In the genomic region with DNA sequence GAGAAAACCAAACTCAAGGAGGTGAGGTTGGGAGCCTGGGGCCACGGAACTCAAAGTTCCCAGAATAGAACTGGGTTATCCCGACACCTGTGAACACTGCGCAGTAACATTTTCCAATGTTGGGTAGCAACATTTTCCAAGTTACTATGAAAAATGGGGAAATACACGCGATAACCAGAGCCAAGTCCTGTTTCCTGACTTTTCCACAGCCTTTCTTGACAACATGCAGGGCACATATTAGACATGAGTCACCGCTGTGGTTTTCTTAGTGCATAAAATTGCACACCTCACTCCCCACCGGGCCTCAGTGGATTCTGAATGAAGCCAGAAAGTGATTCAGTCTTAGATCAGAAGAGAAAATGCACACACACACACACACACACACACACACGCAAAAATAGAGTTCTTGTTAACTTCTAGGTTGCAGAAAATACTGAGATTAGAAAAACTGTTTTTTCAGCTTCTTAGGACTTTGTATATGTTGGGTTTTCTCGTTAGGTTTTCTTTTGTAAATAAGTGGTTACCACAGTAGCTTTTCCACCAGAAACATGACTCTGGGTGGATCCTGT, we compare ENCODE assay signal across 8 cellular contexts.
DNase-seq lines count a peak whose midpoint lies in the region; ATAC-seq and TF ChIP-seq lines count a peak whose summit lies in the region.

No MANE protein-coding gene starts in this region.

- no peaks in the 10 kb centered on the region for H3K36me3 Mint-ChIP-seq in activated CD8-positive, alpha-beta memory T cell treated with anti-CD3 and anti-CD28 coated beads, Interleukin-2, amount 10 ng/mL, durations not matched to agents 7 days and 5 days

- no peak for TF ChIP-seq CTCF in fibroblast of mammary gland (conservative IDR thresholded peaks at IDR 0.05; ENCODE audit: control insufficient read depth, insufficient read depth, low read depth, low read length)

- peak; percentile 81 for ATAC-seq in activated CD8-positive, alpha-beta memory T cell treated with anti-CD3 and anti-CD28 coated beads, Interleukin-2, amount 10 ng/mL, durations not matched to agents 7 days and 5 days

- H3K4me3 Mint-ChIP-seq in activated CD8-positive, alpha-beta memory T cell treated with anti-CD3 and anti-CD28 coated beads, Interleukin-2, amount 10 ng/mL, durations not matched to agents 7 days and 5 days: no peak overlapping the region

- no peak overlapping the region for H3K27ac Mint-ChIP-seq in activated CD8-positive, alpha-beta memory T cell treated with anti-CD3 and anti-CD28 coated beads, Interleukin-2, amount 10 ng/mL, durations not matched to agents 7 days and 5 days

- H3K4me1 Mint-ChIP-seq in activated CD8-positive, alpha-beta memory T cell treated with anti-CD3 and anti-CD28 coated beads, Interleukin-2, amount 10 ng/mL, durations not matched to agents 7 days and 5 days: peaks cover 10% of the 10 kb centered on the region

- H3K9me3 Mint-ChIP-seq in activated CD8-positive, alpha-beta memory T cell treated with anti-CD3 and anti-CD28 coated beads, Interleukin-2, amount 10 ng/mL, durations not matched to agents 7 days and 5 days (ENCODE audit: low read depth): no peaks in the 10 kb centered on the region

- CTCF ChIA-PET in activated CD8-positive, alpha-beta memory T cell treated with anti-CD3 and anti-CD28 coated beads, Interleukin-2, amount 10 ng/mL, durations not matched to agents 7 days and 5 days (lab: Charles Lee): interaction anchor here (1.9 kb wide), 1 partner anchor 237 kb away, joined by 4 read pairs; no protein-coding TSS in a partner anchor

- DNase-seq in HS-5 (ENCODE audit: low read depth) (peak; percentile 56), fibroblast of mammary gland (ENCODE audit: low read depth) (peak; percentile 99), NCI-H446 (lab: John Stamatoyannopoulos, UW) (no peak), NCI-H69 (lab: John Stamatoyannopoulos, UW) (no peak), NCI-H128 (lab: John Stamatoyannopoulos, UW; ENCODE audit: unreplicated experiment) (no peak), mesenteric fat pad (ENCODE audit: low spot score) (no peak)
- DNase-seq in activated CD8-positive, alpha-beta memory T cell treated with anti-CD3 and anti-CD28 coated beads, Interleukin-2, amount 10 ng/mL, durations not matched to agents 7 days and 5 days: peak; percentile 68
- peak; percentile 59 for DNase-seq in stimulated activated CD4-positive, alpha-beta T cell treated with anti-CD3 and anti-CD28 coated beads, Interleukin-4, amount 100 ng/mL, for 1 hour

- peaks cover 3% of the 10 kb centered on the region for H3K27me3 Mint-ChIP-seq in activated CD8-positive, alpha-beta memory T cell treated with anti-CD3 and anti-CD28 coated beads, Interleukin-2, amount 10 ng/mL, durations not matched to agents 7 days and 5 days

- H3K4me3 ChIP-seq in fibroblast of mammary gland (ENCODE audit: control insufficient read depth, low read depth, low read length): no peak overlapping the region

Comparison
In these comparisons a context has a peak if more than half of its experiments do, and no peak if none do; other contexts are left out.
1. DNase-seq: peak in HS-5 (single experiment), activated CD8-positive, alpha-beta memory T cell treated with anti-CD3 and anti-CD28 coated beads, Interleukin-2, amount 10 ng/mL, durations not matched to agents 7 days and 5 days (single experiment), fibroblast of mammary gland (single experiment) and stimulated activated CD4-positive, alpha-beta T cell treated with anti-CD3 and anti-CD28 coated beads, Interleukin-4, amount 100 ng/mL, for 1 hour (single experiment); none in NCI-H446 (0 of 2), NCI-H69 (single experiment), NCI-H128 (single experiment) and mesenteric fat pad (single experiment).